ENCODE assay signal across 1 cellular context in the genomic region with DNA sequence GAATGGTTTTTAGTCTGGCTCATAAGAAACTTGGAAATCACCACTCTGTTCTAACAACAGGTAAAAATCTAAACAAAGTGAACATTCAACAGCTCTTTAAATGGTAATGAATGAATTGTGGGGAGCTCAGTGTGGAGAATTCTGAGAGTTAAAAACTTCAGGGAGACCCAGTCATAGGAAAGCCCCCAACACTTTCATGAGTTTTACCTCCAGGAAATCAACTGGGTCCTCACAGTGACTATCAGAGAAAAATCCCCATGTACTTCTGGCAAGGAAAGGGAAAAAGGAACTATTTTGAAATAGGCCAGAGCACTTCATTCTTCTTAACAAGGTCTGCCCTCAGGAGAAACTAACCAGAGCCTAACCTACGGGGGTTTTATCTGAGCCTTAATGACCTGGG.
TF ChIP-seq lines count a peak whose summit lies in the region.

No MANE protein-coding gene starts in this region.

TF ChIP-seq in SK-N-SH treated with all-trans-retinoic acid at 6 μM for 48 hours, 23 proteins besides CTCF, POLR2A, EP300 and RAD21 (continued from another document):
- TF ChIP-seq, protein P1, sequence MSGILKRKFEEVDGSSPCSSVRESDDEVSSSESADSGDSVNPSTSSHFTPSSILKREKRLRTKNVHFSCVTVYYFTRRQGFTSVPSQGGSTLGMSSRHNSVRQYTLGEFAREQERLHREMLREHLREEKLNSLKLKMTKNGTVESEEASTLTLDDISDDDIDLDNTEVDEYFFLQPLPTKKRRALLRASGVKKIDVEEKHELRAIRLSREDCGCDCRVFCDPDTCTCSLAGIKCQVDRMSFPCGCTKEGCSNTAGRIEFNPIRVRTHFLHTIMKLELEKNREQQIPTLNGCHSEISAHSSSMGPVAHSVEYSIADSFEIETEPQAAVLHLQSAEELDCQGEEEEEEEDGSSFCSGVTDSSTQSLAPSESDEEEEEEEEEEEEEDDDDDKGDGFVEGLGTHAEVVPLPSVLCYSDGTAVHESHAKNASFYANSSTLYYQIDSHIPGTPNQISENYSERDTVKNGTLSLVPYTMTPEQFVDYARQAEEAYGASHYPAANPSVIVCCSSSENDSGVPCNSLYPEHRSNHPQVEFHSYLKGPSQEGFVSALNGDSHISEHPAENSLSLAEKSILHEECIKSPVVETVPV (CRISPR knock-in tag; IDR thresholded peaks at IDR 0.05) = no peak
- TF ChIP-seq GLIS3 (CRISPR knock-in tag; IDR thresholded peaks at IDR 0.05) (no peak), ESRRG (CRISPR knock-in tag; IDR thresholded peaks at IDR 0.05) (no peak), TOX (CRISPR knock-in tag; IDR thresholded peaks at IDR 0.05; ENCODE audit: borderline replicate concordance) (no peak), ZFP30 (CRISPR knock-in tag; IDR thresholded peaks at IDR 0.05) (no peak), ZNF8 (CRISPR knock-in tag; IDR thresholded peaks at IDR 0.05) (no peak), CSDC2 (CRISPR knock-in tag; IDR thresholded peaks at IDR 0.05) (no peak), ISL1 (CRISPR knock-in tag; IDR thresholded peaks at IDR 0.05) (no peak), OSR1 (CRISPR knock-in tag; IDR thresholded peaks at IDR 0.05) (no peak), ZFP3 (CRISPR knock-in tag; IDR thresholded peaks at IDR 0.05) (no peak), ZC3H10 (CRISPR knock-in tag; IDR thresholded peaks at IDR 0.05) (no peak), ZNF70 (CRISPR knock-in tag; IDR thresholded peaks at IDR 0.05) (no peak), PPARA (CRISPR knock-in tag; IDR thresholded peaks at IDR 0.05; ENCODE audit: borderline replicate concordance) (no peak)
- TF ChIP-seq, protein P2, sequence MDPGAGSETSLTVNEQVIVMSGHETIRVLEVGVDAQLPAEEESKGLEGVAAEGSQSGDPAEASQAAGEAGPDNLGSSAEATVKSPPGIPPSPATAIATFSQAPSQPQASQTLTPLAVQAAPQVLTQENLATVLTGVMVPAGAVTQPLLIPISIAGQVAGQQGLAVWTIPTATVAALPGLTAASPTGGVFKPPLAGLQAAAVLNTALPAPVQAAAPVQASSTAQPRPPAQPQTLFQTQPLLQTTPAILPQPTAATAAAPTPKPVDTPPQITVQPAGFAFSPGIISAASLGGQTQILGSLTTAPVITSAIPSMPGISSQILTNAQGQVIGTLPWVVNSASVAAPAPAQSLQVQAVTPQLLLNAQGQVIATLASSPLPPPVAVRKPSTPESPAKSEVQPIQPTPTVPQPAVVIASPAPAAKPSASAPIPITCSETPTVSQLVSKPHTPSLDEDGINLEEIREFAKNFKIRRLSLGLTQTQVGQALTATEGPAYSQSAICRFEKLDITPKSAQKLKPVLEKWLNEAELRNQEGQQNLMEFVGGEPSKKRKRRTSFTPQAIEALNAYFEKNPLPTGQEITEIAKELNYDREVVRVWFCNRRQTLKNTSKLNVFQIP (CRISPR knock-in tag; IDR thresholded peaks at IDR 0.05; ENCODE audit: borderline replicate concordance, low read depth) = no peak
- TF ChIP-seq, protein P3, sequence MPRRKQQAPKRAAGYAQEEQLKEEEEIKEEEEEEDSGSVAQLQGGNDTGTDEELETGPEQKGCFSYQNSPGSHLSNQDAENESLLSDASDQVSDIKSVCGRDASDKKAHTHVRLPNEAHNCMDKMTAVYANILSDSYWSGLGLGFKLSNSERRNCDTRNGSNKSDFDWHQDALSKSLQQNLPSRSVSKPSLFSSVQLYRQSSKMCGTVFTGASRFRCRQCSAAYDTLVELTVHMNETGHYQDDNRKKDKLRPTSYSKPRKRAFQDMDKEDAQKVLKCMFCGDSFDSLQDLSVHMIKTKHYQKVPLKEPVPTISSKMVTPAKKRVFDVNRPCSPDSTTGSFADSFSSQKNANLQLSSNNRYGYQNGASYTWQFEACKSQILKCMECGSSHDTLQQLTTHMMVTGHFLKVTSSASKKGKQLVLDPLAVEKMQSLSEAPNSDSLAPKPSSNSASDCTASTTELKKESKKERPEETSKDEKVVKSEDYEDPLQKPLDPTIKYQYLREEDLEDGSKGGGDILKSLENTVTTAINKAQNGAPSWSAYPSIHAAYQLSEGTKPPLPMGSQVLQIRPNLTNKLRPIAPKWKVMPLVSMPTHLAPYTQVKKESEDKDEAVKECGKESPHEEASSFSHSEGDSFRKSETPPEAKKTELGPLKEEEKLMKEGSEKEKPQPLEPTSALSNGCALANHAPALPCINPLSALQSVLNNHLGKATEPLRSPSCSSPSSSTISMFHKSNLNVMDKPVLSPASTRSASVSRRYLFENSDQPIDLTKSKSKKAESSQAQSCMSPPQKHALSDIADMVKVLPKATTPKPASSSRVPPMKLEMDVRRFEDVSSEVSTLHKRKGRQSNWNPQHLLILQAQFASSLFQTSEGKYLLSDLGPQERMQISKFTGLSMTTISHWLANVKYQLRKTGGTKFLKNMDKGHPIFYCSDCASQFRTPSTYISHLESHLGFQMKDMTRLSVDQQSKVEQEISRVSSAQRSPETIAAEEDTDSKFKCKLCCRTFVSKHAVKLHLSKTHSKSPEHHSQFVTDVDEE (CRISPR knock-in tag; IDR thresholded peaks at IDR 0.05) = no peak
